Comparison of ENCODE assay signal across 11 cellular contexts in genomic region chr2:203786912-203787311, GRCh38.
A peak's percentile ranks its signal among the peaks of the same experiment; 100 is the strongest.
DNase-seq lines count a peak whose midpoint lies in the region; ATAC-seq and TF ChIP-seq lines count a peak whose summit lies in the region.
"Had no signal": no experiment of that assay in that cellular context is flagged by ENCODE, and none has a peak within 500 bp of the region (broad histone marks: within the 10 kb centered on the region; RNA-seq: fewer than 3 reads in every experiment).

No MANE protein-coding gene starts in this region.

- no peaks in the 10 kb centered on the region for H3K9me3 ChIP-seq in HEK293 (ENCODE audit: control insufficient read depth, insufficient read depth, low read depth, low read length)
- no peaks in the 10 kb centered on the region for H3K9me3 ChIP-seq in PC-9 (ENCODE audit: insufficient read depth, low read depth)
- H3K9me3 ChIP-seq: vagina had no signal

- H3K4me3 Mint-ChIP-seq in activated naive CD8-positive, alpha-beta T cell treated with anti-CD3 and anti-CD28 coated beads, Interleukin-2, amount 50 U/mL, for 24 hours = no peak overlapping the region

- H3K27ac ChIP-seq in HEK293 (ENCODE audit: extremely low read depth, low read depth, low read length) (no peak overlapping the region), PC-9 (no peak overlapping the region)
- H3K27ac ChIP-seq: vagina, WERI-Rb-1 had no signal

- no peaks in the 10 kb centered on the region for H3K36me3 Mint-ChIP-seq in activated naive CD8-positive, alpha-beta T cell treated with anti-CD3 and anti-CD28 coated beads, Interleukin-2, amount 50 U/mL, for 24 hours (ENCODE audit: low read depth)

- CTCF ChIA-PET in HEK293 (lab: Yijun Ruan, JAX) (no interaction called here), PC-9 (lab: Charles Lee) (no interaction called here)

- peak; percentile 96 for ATAC-seq in sciatic nerve
- ATAC-seq in activated naive CD8-positive, alpha-beta T cell treated with anti-CD3 and anti-CD28 coated beads, Interleukin-2, amount 50 U/mL, for 24 hours = no peak

- no peaks in the 10 kb centered on the region for H3K27me3 ChIP-seq in PC-9 (ENCODE audit: insufficient read depth, low read depth)
- H3K27me3 ChIP-seq: vagina had no signal

- POLR2A ChIA-PET in HEK293 (lab: Yijun Ruan, JAX) = no interaction called here
- POLR2A ChIA-PET in PC-9 (lab: Charles Lee; ENCODE audit: unreplicated experiment) = no interaction called here

- H3K36me3 ChIP-seq in HEK293 (ENCODE audit: control insufficient read depth in 2 of 2, insufficient read depth in 1 of 2, low read length in 2 of 2) = no peaks in the 10 kb centered on the region
- H3K36me3 ChIP-seq in PC-9 (ENCODE audit: low read depth) = no peaks in the 10 kb centered on the region
- H3K36me3 ChIP-seq: vagina, WERI-Rb-1 had no signal

- no peak overlapping the region for H3K4me2 ChIP-seq in PC-9

- no peak overlapping the region for H2AFZ ChIP-seq in PC-9

- H3K27ac Mint-ChIP-seq in activated naive CD8-positive, alpha-beta T cell treated with anti-CD3 and anti-CD28 coated beads, Interleukin-2, amount 50 U/mL, for 24 hours = no peak overlapping the region

- no peaks in the 10 kb centered on the region for H3K9me3 Mint-ChIP-seq in activated naive CD8-positive, alpha-beta T cell treated with anti-CD3 and anti-CD28 coated beads, Interleukin-2, amount 50 U/mL, for 24 hours

- H3K27me3 Mint-ChIP-seq in activated naive CD8-positive, alpha-beta T cell treated with anti-CD3 and anti-CD28 coated beads, Interleukin-2, amount 50 U/mL, for 24 hours = no peaks in the 10 kb centered on the region

- H3K4me1 Mint-ChIP-seq in activated naive CD8-positive, alpha-beta T cell treated with anti-CD3 and anti-CD28 coated beads, Interleukin-2, amount 50 U/mL, for 24 hours = peaks cover 19% of the 10 kb centered on the region

- no peaks in the 10 kb centered on the region for H3F3A ChIP-seq in PC-9 (ENCODE audit: insufficient read depth, low read depth)

- no TSS peak for BruUV-seq in PC-9 (replicated peaks; lab: Mats Ljungman, UMichigan)

- no peak overlapping the region for H3K4me3 ChIP-seq in HEK293 (ENCODE audit: low read depth, low read length)
- no peak overlapping the region for H3K4me3 ChIP-seq in fibroblast of villous mesenchyme (ENCODE audit: low read depth, low read length)
- H3K4me3 ChIP-seq in PC-9 = no peak overlapping the region
- H3K4me3 ChIP-seq: vagina had no signal

- intact Hi-C loops in sciatic nerve (cut with DNase I) (no loop called here), PC-9 (cut with micrococcal nuclease; ENCODE audit: unreplicated experiment) (no loop called here), posterior vena cava (cut with DNase I) (no loop called here)

- TF ChIP-seq CTCF in HEK293 (tag by site-specific recombination; IDR thresholded peaks at IDR 0.05) (no peak), fibroblast of villous mesenchyme (IDR thresholded peaks at IDR 0.05; ENCODE audit: insufficient read depth, low read depth, low read length) (no peak), PC-9 (conservative IDR thresholded peaks at IDR 0.05) (no peak)

- DNase-seq in NOMO-1 treated with DMSO at 0.1 percent for 48 hours (lab: John Stamatoyannopoulos, UW; ENCODE audit: unreplicated experiment) = peak; percentile 81
- peak; percentile 24 for DNase-seq in fibroblast of villous mesenchyme (ENCODE audit: low read depth)
- no peak for DNase-seq in sciatic nerve (ENCODE audit: low spot score)
- no peak for DNase-seq in PC-9
- no peak for DNase-seq in NCI-H526 (lab: John Stamatoyannopoulos, UW)
- no peak for DNase-seq in activated naive CD8-positive, alpha-beta T cell treated with anti-CD3 and anti-CD28 coated beads, Interleukin-2, amount 50 U/mL, for 24 hours
- no peak for DNase-seq in posterior vena cava (ENCODE audit: low spot score)
- DNase-seq: amniotic stem cell, WERI-Rb-1 had no signal

- H4K20me1 ChIP-seq in PC-9 (ENCODE audit: insufficient read depth) = no peaks in the 10 kb centered on the region

- H3K79me2 ChIP-seq in PC-9 (ENCODE audit: low read depth) = no peaks in the 10 kb centered on the region

- H3K9me2 ChIP-seq in PC-9 (ENCODE audit: insufficient read depth) = no peaks in the 10 kb centered on the region

- H3K4me1 ChIP-seq in HEK293 (ENCODE audit: control insufficient read depth, insufficient read depth, low read length) (no peaks in the 10 kb centered on the region), PC-9 (replicated peaks; ENCODE audit: insufficient read depth) (peaks cover 13% of the 10 kb centered on the region)

TF ChIP-seq in HEK293, 187 proteins besides CTCF, POLR2A, EP300 and RAD21:
- TF ChIP-seq ZNF239 (tag by site-specific recombination; IDR thresholded peaks at IDR 0.05) = no peak
- TF ChIP-seq SETDB1 (IDR thresholded peaks at IDR 0.05; ENCODE audit: insufficient read length, low read length) = peak; percentile 49

Comparison
In these comparisons a context has a peak if more than half of its experiments do, and no peak if none do; other contexts are left out.
1. DNase-seq: peak in NOMO-1 treated with DMSO at 0.1 percent for 48 hours (single experiment) and fibroblast of villous mesenchyme (single experiment); none in sciatic nerve (single experiment), PC-9 (0 of 2), NCI-H526 (0 of 2), activated naive CD8-positive, alpha-beta T cell treated with anti-CD3 and anti-CD28 coated beads, Interleukin-2, amount 50 U/mL, for 24 hours (single experiment) and posterior vena cava (single experiment).